24 cellular contexts compared by ENCODE assay signal in the genomic region with DNA sequence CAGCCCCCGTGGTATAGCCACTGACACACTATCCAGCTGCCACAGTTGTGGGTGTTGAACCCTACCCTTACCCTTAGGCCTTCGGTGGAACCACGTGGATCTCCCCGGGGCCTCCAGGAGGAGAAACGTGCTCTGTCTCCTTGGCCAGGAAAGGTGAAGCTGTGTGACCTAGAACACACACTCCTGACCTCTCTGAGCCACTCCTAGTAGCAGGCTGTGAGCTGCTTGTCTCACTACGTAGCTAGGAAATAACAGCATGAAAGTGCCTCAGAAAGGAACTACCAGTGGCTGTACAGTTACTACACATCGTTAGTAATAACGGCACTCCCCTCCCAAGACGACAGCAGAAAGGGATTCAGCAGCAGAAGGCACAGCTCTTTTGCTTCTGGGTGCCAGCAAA.
"Had no signal": no experiment of that assay in that cellular context is flagged by ENCODE, and none has a peak within 500 bp of the region (broad histone marks: within the 10 kb centered on the region; RNA-seq: fewer than 3 reads in every experiment).

No MANE protein-coding gene starts in this region.

- DNase-seq: activated CD4-positive, alpha-beta memory T cell treated with anti-CD3 and anti-CD28 coated beads, Interleukin-2, amount 10 ng/mL, durations not matched to agents 7 days and 5 days; activated CD4-positive, alpha-beta T cell treated with anti-CD3 and anti-CD28 coated beads, Interleukin-2, amount 10 ng/mL, durations not matched to agents 24 days and 14 days; activated effector memory CD4-positive, alpha-beta T cell treated with Interleukin-2 at 50 U/mL for 16 hours; activated naive CD4-positive, alpha-beta T cell treated with anti-CD3 and anti-CD28 coated beads for 36 hours; activated naive CD8-positive, alpha-beta T cell treated with anti-CD3 and anti-CD28 coated beads, Interleukin-2, amount 10 ng/mL, durations not matched to agents 7 days and 5 days; activated T-cell treated with anti-CD3 and anti-CD28 coated beads, Interleukin-2, amount 50 U/mL, for 72 hours; amniotic stem cell; cerebellar nuclear complex; endodermal cell; esophagus squamous epithelium; gastrocnemius medialis; hypothalamus; left colon; mesendoderm; mucosa of descending colon; naive B cell; retina; stimulated activated CD4-positive, alpha-beta T cell treated with anti-CD3 and anti-CD28 coated beads, Interleukin-12 subunit alpha, Interleukin-12 subunit beta, amount 100 ng/mL, for 4 hours; stimulated activated CD4-positive, alpha-beta T cell treated with anti-CD3 and anti-CD28 coated beads, Interleukin-4, amount 100 ng/mL, for 4 hours; substantia nigra; T-helper 17 cell; tibial artery had no signal

- H3K36me3 ChIP-seq: esophagus squamous epithelium, gastrocnemius medialis, neural progenitor cell, tibial artery had no signal

- H3K9me3 ChIP-seq: esophagus squamous epithelium, gastrocnemius medialis, mucosa of descending colon, tibial artery had no signal

- H3K27me3 ChIP-seq: gastrocnemius medialis, neural progenitor cell had no signal

- H3K9ac ChIP-seq: neural progenitor cell had no signal

- H3K4me3 ChIP-seq: coronary artery, esophagus squamous epithelium, gastrocnemius medialis, mucosa of descending colon, neural progenitor cell, tibial artery had no signal

- H3K27ac ChIP-seq: coronary artery, esophagus squamous epithelium, gastrocnemius medialis, neural progenitor cell, tibial artery had no signal
